10 cellular contexts compared by ENCODE assay signal in the genomic region with DNA sequence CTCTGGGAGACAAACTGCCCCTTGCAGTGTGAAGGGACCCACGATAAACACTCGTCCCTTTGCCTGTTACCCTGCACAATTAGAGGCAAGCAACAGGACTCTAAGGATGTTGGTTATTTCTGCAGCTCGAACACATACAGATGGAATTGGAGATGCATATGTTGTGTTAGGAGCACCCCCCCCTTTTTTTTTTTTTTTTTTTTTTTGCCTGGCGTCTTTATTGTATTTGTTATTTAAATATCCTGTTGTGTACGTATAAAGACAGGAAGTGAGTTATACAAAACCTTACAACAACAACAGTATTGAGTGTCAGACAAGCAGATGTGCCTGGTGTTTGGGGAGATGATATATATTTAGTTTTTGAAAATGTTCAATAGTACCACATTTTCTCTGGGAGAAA. TPM values are rescaled to one million over a fixed set of nuclear protein-coding genes. Genes with fewer than 3 reads are reported as not detected.
DNase-seq lines count a peak whose midpoint lies in the region; ATAC-seq, FAIRE-seq and TF ChIP-seq lines count a peak whose summit lies in the region.
"Had no signal": no experiment of that assay in that cellular context is flagged by ENCODE, and none has a peak within 500 bp of the region (broad histone marks: within the 10 kb centered on the region; RNA-seq: fewer than 3 reads in every experiment).

No MANE protein-coding gene starts in this region.

- FAIRE-seq in GM19239 (lab: Jason Lieb, UNC), result no peak

- peak overlapping the region in 1 of 2 donors; percentile 90 for H3K27ac ChIP-seq in ovary
- H3K27ac ChIP-seq: foreskin keratinocyte had no signal

- H3K27me3 ChIP-seq in endocrine pancreas (ENCODE audit: control insufficient read depth, insufficient read depth, low read length) (no peaks in the 10 kb centered on the region), ovary (no peaks in the 10 kb centered on the region)
- H3K27me3 ChIP-seq: foreskin keratinocyte had no signal

- H3K9ac ChIP-seq in endocrine pancreas (ENCODE audit: control insufficient read depth, insufficient read depth, low read length), result peak overlapping the region; percentile 44

- H3K4me3 ChIP-seq in GM12865 (ENCODE audit: low read depth, low read length), result peak overlapping the region; percentile 45
- peak overlapping the region; percentile 81 for H3K4me3 ChIP-seq in endocrine pancreas (ENCODE audit: control insufficient read depth, insufficient read depth, low read length)
- peak overlapping the region; percentile 33 for H3K4me3 ChIP-seq in ovary

- TF ChIP-seq POLR2A in ovary (IDR thresholded peaks at IDR 0.05), result no peak

- no peak for TF ChIP-seq EP300 in ovary (IDR thresholded peaks at IDR 0.05)

- no peak for TF ChIP-seq CTCF in GM12865 (IDR thresholded peaks at IDR 0.05; ENCODE audit: insufficient read depth, low read depth, low read length, missing control alignments)
- TF ChIP-seq CTCF in ovary (IDR thresholded peaks at IDR 0.05), result no peak

- H3K4me1 ChIP-seq in endocrine pancreas (ENCODE audit: control insufficient read depth, insufficient read depth, low read length) (peaks cover 25% of the 10 kb centered on the region), ovary (ENCODE audit: insufficient read depth) (peaks cover 6% of the 10 kb centered on the region)
- H3K4me1 ChIP-seq: foreskin keratinocyte had no signal

- H3K9me3 ChIP-seq in endocrine pancreas (ENCODE audit: control insufficient read depth, low read length), result no peaks in the 10 kb centered on the region
- H3K9me3 ChIP-seq in ovary, result no peaks in the 10 kb centered on the region

- ATAC-seq in activated CD4-positive, CD25-positive, alpha-beta regulatory T cell treated with anti-CD3 and anti-CD28 coated beads, Interleukin-2, amount 50 U/mL, for 24 hours, result no peak
- ATAC-seq in HG03097 (IDR thresholded peaks at IDR 0.05; ENCODE audit: low FRiP score, unreplicated experiment), result no peak
- ATAC-seq: foreskin keratinocyte had no signal

- no peaks in the 10 kb centered on the region for H3K36me3 ChIP-seq in endocrine pancreas (ENCODE audit: control insufficient read depth, insufficient read depth, low read length)
- H3K36me3 ChIP-seq in ovary, result no peaks in the 10 kb centered on the region

- DNase-seq in GM12865 (ENCODE audit: low read depth) (no peak), NCI-H2081 treated with DMSO at 0.1 percent for 48 hours (lab: John Stamatoyannopoulos, UW) (peak; percentile 15), ovary (no peak), midbrain (lab: John Stamatoyannopoulos, UW) (no peak), GM19239 (ENCODE audit: insufficient read length, low spot score) (no peak)
- DNase-seq: foreskin keratinocyte, T1000 had no signal

- WGBS in ovary, 3 donors, result 16 to 39% (median 20%) methylated on average over 5 of the region's 5 CpGs

- intact Hi-C loops in ovary (cut with DNase I), result no loop called here

RNA-seq across cellular contexts. Expression of a gene that starts 23.0 kb away (rescaled TPM):
- 100 to 1,000 TPM in 3 of 7 donors, 10 to 100 TPM in 4; 44.9 to 110 (median 99.9) TPM for total RNA-seq in ovary
- polyA plus RNA-seq in ovary, result 10 to 100 TPM; 13.5 to 25.4 TPM
